ENCODE assay signal across 11 cellular contexts in genomic region chr12:93134893-93135285, GRCh38.
DNase-seq lines count a peak whose midpoint lies in the region; FAIRE-seq and TF ChIP-seq lines count a peak whose summit lies in the region.
"Had no signal": no experiment of that assay in that cellular context is flagged by ENCODE, and none has a peak within 500 bp of the region (broad histone marks: within the 10 kb centered on the region; RNA-seq: fewer than 3 reads in every experiment).

No MANE protein-coding gene starts in this region.

- no peaks in the 10 kb centered on the region for H3K27me3 ChIP-seq in H1 (replicated peaks in 1 of 4; ENCODE audit: control insufficient read depth in 3 of 4, extremely low read depth in 1 of 4, insufficient read depth in 3 of 4, low read length in 3 of 4)
- no peaks in the 10 kb centered on the region for H3K27me3 ChIP-seq in neutrophil
- H3K27me3 ChIP-seq in uterus: no peaks in the 10 kb centered on the region
- H3K27me3 ChIP-seq: dorsolateral prefrontal cortex, Peyer's patch had no signal

- peak overlapping the region; percentile 78 to 96 (median 94) for H3K27ac Mint-ChIP-seq in IgD-negative memory B cell
- H3K27ac Mint-ChIP-seq: mesothelial cell of epicardium had no signal

- no peak overlapping the region for H3K56ac ChIP-seq in H1 (replicated peaks; ENCODE audit: insufficient read length, low read depth, low read length)

- no peaks in the 10 kb centered on the region for H3K36me3 ChIP-seq in H1 (ENCODE audit: control insufficient read depth in 2 of 4, insufficient read depth in 4 of 4, low read length in 3 of 4)
- no peaks in the 10 kb centered on the region for H3K36me3 ChIP-seq in neutrophil
- no peaks in the 10 kb centered on the region for H3K36me3 ChIP-seq in uterus
- H3K36me3 ChIP-seq: Peyer's patch had no signal

- no peak overlapping the region for H4K8ac ChIP-seq in H1 (ENCODE audit: extremely low read depth, insufficient read depth, low read length)

- no peak overlapping the region for H2BK12ac ChIP-seq in H1 (ENCODE audit: low read depth, low read length)

- peak overlapping the region; percentile 88 for H3K27ac ChIP-seq in C4-2B
- no peak overlapping the region for H3K27ac ChIP-seq in H1 (ENCODE audit: low read depth, low read length)
- H3K27ac ChIP-seq in neutrophil: peak overlapping the region; percentile 91
- no peak overlapping the region for H3K27ac ChIP-seq in uterus

- no peak overlapping the region for H3K23ac ChIP-seq in H1 (ENCODE audit: insufficient read length)

- H2BK5ac ChIP-seq in H1 (ENCODE audit: low read depth, low read length): no peak overlapping the region

- H3K4me3 Mint-ChIP-seq in IgD-negative memory B cell: peak overlapping the region; percentile 8 to 86 (median 58)
- H3K4me3 Mint-ChIP-seq: mesothelial cell of epicardium had no signal

- no peak overlapping the region for H3K4me2 ChIP-seq in H1 (ENCODE audit: insufficient read depth in 1 of 2, low read depth in 2 of 2, low read length in 2 of 2)

- H3K4me1 ChIP-seq in H1 (replicated peaks in 1 of 4; ENCODE audit: control insufficient read depth in 3 of 4, insufficient read depth in 4 of 4, low read length in 3 of 4): no peaks in the 10 kb centered on the region
- peaks cover 86 to 93% of the 10 kb centered on the region in 2 experiments for H3K4me1 ChIP-seq in neutrophil (ENCODE audit: control insufficient read depth in 1 of 2, insufficient read depth in 1 of 2, low read depth in 1 of 2, low read length in 1 of 2)
- H3K4me1 ChIP-seq in uterus: no peaks in the 10 kb centered on the region

- TF ChIP-seq CTCF in C4-2B (conservative IDR thresholded peaks at IDR 0.05) (no peak), H1 (IDR thresholded peaks at IDR 0.05; ENCODE audit: control extremely low read depth in 1 of 3, insufficient read depth in 1 of 3, low read depth in 1 of 3, low read length in 3 of 3) (no peak), neutrophil (IDR thresholded peaks at IDR 0.05) (no peak), uterus (IDR thresholded peaks at IDR 0.05) (no peak)

- DNase-seq in H1 (ENCODE audit: low read depth in 1 of 2, low spot score in 2 of 2) (no peak), NCI-H226 (no peak), inferior parietal cortex (ENCODE audit: extremely low spot score) (no peak), HT-29 (ENCODE audit: low spot score) (no peak), uterus (no peak)
- DNase-seq: dorsolateral prefrontal cortex, Peyer's patch had no signal

- no peak for TF ChIP-seq RAD21 in H1 (IDR thresholded peaks at IDR 0.05 in 1 of 2, conservative IDR thresholded peaks at IDR 0.05 in 1 of 2; ENCODE audit: low read depth in 2 of 2, low read length in 2 of 2)

- no peaks in the 10 kb centered on the region for H3K36me3 Mint-ChIP-seq in IgD-negative memory B cell
- H3K36me3 Mint-ChIP-seq: mesothelial cell of epicardium had no signal

- H4K5ac ChIP-seq in H1 (ENCODE audit: insufficient read length, low read depth, low read length): no peak overlapping the region

- no peaks in the 10 kb centered on the region for H3K27me3 Mint-ChIP-seq in IgD-negative memory B cell

- H3K79me2 ChIP-seq in H1 (ENCODE audit: control insufficient read depth in 1 of 2, insufficient read depth in 2 of 2, low read length in 2 of 2): no peaks in the 10 kb centered on the region

- no peaks in the 10 kb centered on the region for H4K20me1 ChIP-seq in H1 (replicated peaks in 1 of 2; ENCODE audit: control insufficient read depth in 1 of 2, insufficient read depth in 2 of 2, low read length in 2 of 2)

- H2AK5ac ChIP-seq in H1 (ENCODE audit: low read depth, low read length): no peak overlapping the region

- H3K18ac ChIP-seq in H1 (ENCODE audit: extremely low read depth, low read length): no peak overlapping the region

- no peak overlapping the region for H3K4ac ChIP-seq in H1 (replicated peaks; ENCODE audit: insufficient read length, low read depth, low read length)

- no peak for TF ChIP-seq EP300 in H1 (IDR thresholded peaks at IDR 0.05; ENCODE audit: borderline replicate concordance in 1 of 2, low read depth in 2 of 2, low read length in 2 of 2)

- 0 out of 2 replicates have a peak overlapping the region, but pooled peaks have one; percentile 54 for H2AFZ ChIP-seq in H1 (ENCODE audit: low read length)

- intact Hi-C loops in uterus (cut with DNase I; ENCODE audit: low total_unique reads): no loop called here

- H3K9me3 Mint-ChIP-seq in IgD-negative memory B cell: no peaks in the 10 kb centered on the region
- H3K9me3 Mint-ChIP-seq: mesothelial cell of epicardium had no signal

- no peak overlapping the region for H2BK120ac ChIP-seq in H1 (replicated peaks; ENCODE audit: low read depth, low read length)

- H3K4me3 ChIP-seq in H1 (ENCODE audit: extremely low read depth in 1 of 4, insufficient read depth in 2 of 4, low read depth in 3 of 4, low read length in 4 of 4) (no peak overlapping the region), neutrophil (ENCODE audit: low read depth in 1 of 2, low read length in 1 of 2) (peak overlapping the region; percentile 48 to 55), uterus (no peak overlapping the region)
- H3K4me3 ChIP-seq: dorsolateral prefrontal cortex, Peyer's patch had no signal

- no peak overlapping the region for H2BK20ac ChIP-seq in H1 (ENCODE audit: low read length)

- no peaks in the 10 kb centered on the region for H3K79me1 ChIP-seq in H1 (ENCODE audit: low read depth, low read length)

- no peak overlapping the region for H3K9ac ChIP-seq in H1 (replicated peaks in 1 of 4; ENCODE audit: extremely low read depth in 1 of 4, low read depth in 3 of 4, low read length in 3 of 4)

- TF ChIP-seq POLR2A in H1 (IDR thresholded peaks at IDR 0.05; ENCODE audit: control extremely low read depth in 1 of 2, low read depth in 2 of 2, low read length in 2 of 2): no peak
- TF ChIP-seq POLR2A in uterus (IDR thresholded peaks at IDR 0.05): no peak

- no peak for FAIRE-seq in H1 (lab: Jason Lieb, UNC)

- H3K23me2 ChIP-seq in H1 (ENCODE audit: low read depth, low read length): peaks cover 2% of the 10 kb centered on the region; the same call in 1 of the 2 replicates

- CTCF ChIA-PET in H1 (lab: Charles Lee; ENCODE audit: partially characterized antibody): interaction anchor here (1.3 kb wide), 1 partner anchor 37 kb away, joined by 4 read pairs; no protein-coding TSS in a partner anchor

- H3K14ac ChIP-seq in H1 (ENCODE audit: insufficient read length): no peak overlapping the region

- POLR2A ChIA-PET in H1 (lab: Charles Lee; ENCODE audit: partially characterized antibody): interaction anchor here (0.6 kb wide), 1 partner anchor 373 kb away, joined by 3 read pairs; no protein-coding TSS in a partner anchor

- H2BK15ac ChIP-seq in H1 (ENCODE audit: low read length): no peak overlapping the region

- WGBS in H1 (ENCODE audit: extremely low coverage in 1 of 2, insufficient coverage in 1 of 2, insufficient read length in 1 of 2, insufficient replicate concordance in 2 of 2, low coverage in 1 of 2, low lambda C conversion rate in 2 of 2, missing lambda C conversion rate in 1 of 2), 2 experiments: 93% methylated on average over 3 of the region's 3 CpGs; no CpG with 5 or more reads in 1 of the 2 experiments

- no peak overlapping the region for H4K91ac ChIP-seq in H1 (replicated peaks; ENCODE audit: insufficient read length, low read length)

- no peaks in the 10 kb centered on the region for H3K9me3 ChIP-seq in H1 (ENCODE audit: insufficient read depth in 2 of 2, low read depth in 1 of 2, low read length in 1 of 2)
- no peaks in the 10 kb centered on the region for H3K9me3 ChIP-seq in neutrophil
- no peaks in the 10 kb centered on the region for H3K9me3 ChIP-seq in uterus
- H3K9me3 ChIP-seq: Peyer's patch had no signal

- H3K4me1 Mint-ChIP-seq in IgD-negative memory B cell: peaks cover 49 to 55% (median 52%) of the 10 kb centered on the region in 3 donors

TF ChIP-seq in H1, 55 proteins besides CTCF, POLR2A, EP300 and RAD21:
- TF ChIP-seq SUZ12 (IDR thresholded peaks at IDR 0.05; ENCODE audit: low read length): no peak
- TF ChIP-seq CEBPB (IDR thresholded peaks at IDR 0.05; ENCODE audit: low read depth, low read length): no peak
- no peak for TF ChIP-seq SP2 (IDR thresholded peaks at IDR 0.05; ENCODE audit: low read length)
- no peak for TF ChIP-seq MAFK (IDR thresholded peaks at IDR 0.05; ENCODE audit: low read depth, low read length)
- TF ChIP-seq KDM5A (IDR thresholded peaks at IDR 0.05; ENCODE audit: low read length): no peak
- TF ChIP-seq TCF12 (IDR thresholded peaks at IDR 0.05; ENCODE audit: low read depth, low read length): no peak
- no peak for TF ChIP-seq SAP30 (IDR thresholded peaks at IDR 0.05; ENCODE audit: insufficient read depth, insufficient replicate concordance, low read length)
- no peak for TF ChIP-seq POLR2AphosphoS5 (IDR thresholded peaks at IDR 0.05; ENCODE audit: low read depth, low read length)
- TF ChIP-seq USF2 (IDR thresholded peaks at IDR 0.05; ENCODE audit: low read length): no peak
- TF ChIP-seq SIN3A (conservative IDR thresholded peaks at IDR 0.05 in 1 of 2, IDR thresholded peaks at IDR 0.05 in 1 of 2; ENCODE audit: low read depth in 1 of 2, low read length in 2 of 2): no peak
- no peak for TF ChIP-seq TAF7 (optimal IDR thresholded peaks at IDR 0.05; ENCODE audit: borderline replicate concordance, low read depth, low read length)
- no peak for TF ChIP-seq YY1 (IDR thresholded peaks at IDR 0.05; ENCODE audit: low read depth, low read length)
- no peak for TF ChIP-seq EZH2 (IDR thresholded peaks at IDR 0.05; ENCODE audit: low read depth, low read length, severe bottlenecking)
- TF ChIP-seq BCL11A (IDR thresholded peaks at IDR 0.05; ENCODE audit: low read depth in 2 of 2, low read length in 2 of 2): no peak
- TF ChIP-seq TEAD4 (IDR thresholded peaks at IDR 0.05; ENCODE audit: low read depth, low read length): no peak
- no peak for TF ChIP-seq HDAC6 (IDR thresholded peaks at IDR 0.05; ENCODE audit: low read depth, low read length)
- TF ChIP-seq CBX8 (IDR thresholded peaks at IDR 0.05; ENCODE audit: borderline replicate concordance, low read depth, low read length): no peak
- no peak for TF ChIP-seq NANOG (IDR thresholded peaks at IDR 0.05; ENCODE audit: insufficient read depth, low read depth, low read length, poor library complexity, severe bottlenecking)
- no peak for TF ChIP-seq ATF3 (IDR thresholded peaks at IDR 0.05; ENCODE audit: insufficient read depth, low read depth, low read length)

Comparison
In these comparisons a context has a peak if more than half of its experiments do, and no peak if none do; other contexts are left out.
1. H3K27ac ChIP-seq: peak in C4-2B (single experiment) and neutrophil (single experiment); none in H1 (single experiment) and uterus (0 of 2).
2. H3K4me3 ChIP-seq: peak in neutrophil (2 of 2); none in H1 (0 of 4) and uterus (0 of 2).